26 cellular contexts compared by ENCODE assay signal in genomic region chr1:30415171-30415940, GRCh38.
DNase-seq lines count a peak whose midpoint lies in the region; ATAC-seq and TF ChIP-seq lines count a peak whose summit lies in the region.
"Had no signal": no experiment of that assay in that cellular context is flagged by ENCODE, and none has a peak within 500 bp of the region (broad histone marks: within the 10 kb centered on the region; RNA-seq: fewer than 3 reads in every experiment).

No MANE protein-coding gene starts in this region.

- H3K4me3 ChIP-seq in endodermal cell (ENCODE audit: low read length): no peak overlapping the region
- H3K4me3 ChIP-seq: breast epithelium had no signal

- H3K27me3 ChIP-seq in endodermal cell (ENCODE audit: control insufficient read depth, insufficient read depth, low read length, poor library complexity, severe bottlenecking): no peaks in the 10 kb centered on the region
- H3K27me3 ChIP-seq: breast epithelium had no signal

- ATAC-seq in HG03439 (IDR thresholded peaks at IDR 0.05; ENCODE audit: unreplicated experiment) (no peak), HG03442 (IDR thresholded peaks at IDR 0.05; ENCODE audit: unreplicated experiment) (no peak), GM19324 (IDR thresholded peaks at IDR 0.05; ENCODE audit: low FRiP score, unreplicated experiment) (no peak)
- ATAC-seq: CD8-positive, alpha-beta T cell; left colon; Panc1; stimulated activated memory B cell treated with anti-CD40 and anti-IgM and Interleukin-4, amounts not matched to agents 10 μg/mL and 1 μg/mL and 100 μg/mL, for 72 hours had no signal

- intact Hi-C loops in posterior vena cava (cut with DNase I): no loop called here

- 93 to 100% methylated on average over 1 to 7 of the region's 7 CpGs for WGBS in endodermal cell (ENCODE audit: insufficient coverage in 1 of 2, insufficient read length in 1 of 2), 2 experiments

- no peak overlapping the region for H3K4me3 Mint-ChIP-seq in endodermal cell
- H3K4me3 Mint-ChIP-seq: CD8-positive, alpha-beta T cell; mesothelial cell of epicardium; nephron; stimulated activated memory B cell treated with anti-CD40 and anti-IgM and Interleukin-4, amounts not matched to agents 10 μg/mL and 1 μg/mL and 100 μg/mL, for 72 hours had no signal

- DNase-seq in D341Med (ENCODE audit: low spot score): peak; percentile 4
- peak; percentile 4 for DNase-seq in H4 (ENCODE audit: low spot score)
- DNase-seq in endodermal cell: peak; percentile 38
- DNase-seq in posterior vena cava (ENCODE audit: low spot score): peak; percentile 66
- DNase-seq: activated CD4-positive, alpha-beta T cell treated with anti-CD3 and anti-CD28 coated beads for 4 hours; activated naive CD4-positive, alpha-beta T cell treated with Interleukin-2 at 50 U/mL for 16 hours; amniotic stem cell; cortex of kidney; KBM-7; left colon; MM.1S; NCI-H1436; NCI-H524; NK-92 treated with Interleukin-12 subunit alpha and Interleukin-12 subunit beta, amount 100 ng/mL, for 24 hours; stimulated activated CD4-positive, alpha-beta T cell treated with anti-CD3 and anti-CD28 coated beads, Interleukin-1b, Interleukin-23, amount 100 ng/mL, for 48 hours; T-helper 1 cell had no signal

- H3K36me3 ChIP-seq in endodermal cell (ENCODE audit: control insufficient read depth, insufficient read depth, low read length): no peaks in the 10 kb centered on the region
- H3K36me3 ChIP-seq: breast epithelium had no signal

- no peak for TF ChIP-seq CTCF in endodermal cell (conservative IDR thresholded peaks at IDR 0.05)

- no peak overlapping the region for H3K27ac ChIP-seq in endodermal cell (ENCODE audit: low read depth, low read length)
- H3K27ac ChIP-seq: breast epithelium had no signal

- H3K4me1 ChIP-seq in endodermal cell (ENCODE audit: control insufficient read depth, insufficient read depth, low read length): peaks cover 13% of the 10 kb centered on the region
- H3K4me1 ChIP-seq: breast epithelium had no signal

- H3K27me3 Mint-ChIP-seq in endodermal cell (ENCODE audit: insufficient read depth): no peaks in the 10 kb centered on the region

- H3K9ac ChIP-seq in endodermal cell (ENCODE audit: extremely low read depth, low read length, poor library complexity, severe bottlenecking): no peak overlapping the region

- H3K36me3 Mint-ChIP-seq in endodermal cell (ENCODE audit: low read depth): no peaks in the 10 kb centered on the region
- H3K36me3 Mint-ChIP-seq: CD8-positive, alpha-beta T cell; mesothelial cell of epicardium; stimulated activated memory B cell treated with anti-CD40 and anti-IgM and Interleukin-4, amounts not matched to agents 10 μg/mL and 1 μg/mL and 100 μg/mL, for 72 hours had no signal

- H3K27ac Mint-ChIP-seq in endodermal cell: no peak overlapping the region
- H3K27ac Mint-ChIP-seq: CD8-positive, alpha-beta T cell; mesothelial cell of epicardium; nephron; progenitor cell of endocrine pancreas; stimulated activated memory B cell treated with anti-CD40 and anti-IgM and Interleukin-4, amounts not matched to agents 10 μg/mL and 1 μg/mL and 100 μg/mL, for 72 hours had no signal

- peaks cover 18% of the 10 kb centered on the region for H3K4me1 Mint-ChIP-seq in endodermal cell
- H3K4me1 Mint-ChIP-seq: nephron; stimulated activated memory B cell treated with anti-CD40 and anti-IgM and Interleukin-4, amounts not matched to agents 10 μg/mL and 1 μg/mL and 100 μg/mL, for 72 hours had no signal

- no peaks in the 10 kb centered on the region for H3K9me3 Mint-ChIP-seq in endodermal cell
- H3K9me3 Mint-ChIP-seq: CD8-positive, alpha-beta T cell; mesothelial cell of epicardium; nephron; stimulated activated memory B cell treated with anti-CD40 and anti-IgM and Interleukin-4, amounts not matched to agents 10 μg/mL and 1 μg/mL and 100 μg/mL, for 72 hours had no signal

- no peaks in the 10 kb centered on the region for H3K9me3 ChIP-seq in endodermal cell (ENCODE audit: control insufficient read depth, low read length)
- H3K9me3 ChIP-seq: breast epithelium had no signal

Comparison
In these comparisons a context has a peak if more than half of its experiments do, and no peak if none do; other contexts are left out.
1. DNase-seq: peak in every context shown above with its lines; median percentile 66 in posterior vena cava; 38 in endodermal cell; 4 in D341Med; 4 in H4.